Comparison of ENCODE assay signal across 30 cellular contexts in the genomic region with DNA sequence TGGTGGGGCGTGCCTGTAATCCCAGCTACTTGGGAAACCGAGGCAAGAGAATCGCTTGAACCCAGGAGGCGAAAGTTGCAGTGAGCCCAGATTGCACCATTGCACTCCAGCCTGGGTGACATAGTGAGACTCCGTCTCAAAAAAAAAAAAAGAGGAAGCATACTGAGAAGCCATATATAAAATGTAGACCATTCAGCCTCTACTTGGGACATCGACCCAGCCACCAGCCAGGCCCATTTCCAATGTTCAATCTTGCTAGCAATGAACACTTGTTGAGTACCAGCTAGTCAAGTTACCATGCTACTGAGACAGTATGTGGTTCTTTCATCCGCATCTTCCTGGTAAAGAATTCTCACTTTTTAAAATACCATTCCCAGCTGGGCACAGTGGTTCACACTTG.
"Had no signal": no experiment of that assay in that cellular context is flagged by ENCODE, and none has a peak within 500 bp of the region (broad histone marks: within the 10 kb centered on the region; RNA-seq: fewer than 3 reads in every experiment).

No MANE protein-coding gene starts in this region.

- H3K4me1 Mint-ChIP-seq: activated CD4-positive, alpha-beta memory T cell treated with anti-CD3 and anti-CD28 coated beads, Interleukin-2, amount 10 ng/mL, durations not matched to agents 7 days and 5 days; activated CD4-positive, alpha-beta T cell treated with anti-CD3 and anti-CD28 coated beads, Interleukin-2, amount 10 ng/mL, durations not matched to agents 24 days and 14 days; activated naive CD4-positive, alpha-beta T cell treated with anti-CD3 and anti-CD28 coated beads, Interleukin-2, amount 10 ng/mL, durations not matched to agents 7 days and 5 days; activated naive CD8-positive, alpha-beta T cell treated with anti-CD3 and anti-CD28 coated beads, Interleukin-2, amount 10 ng/mL, durations not matched to agents 7 days and 5 days; immature natural killer cell; memory B cell; naive thymus-derived CD4-positive, alpha-beta T cell had no signal

- H3K36me3 ChIP-seq: brain microvascular endothelial cell, heart left ventricle, right atrium auricular region, suprapubic skin, tibial artery, upper lobe of right lung had no signal

- H2AFZ ChIP-seq: parathyroid adenoma had no signal

- H3K27me3 ChIP-seq: brain microvascular endothelial cell, heart left ventricle, right atrium auricular region, suprapubic skin, tibial artery, upper lobe of right lung had no signal

- H3K9me3 Mint-ChIP-seq: activated CD4-positive, alpha-beta memory T cell treated with anti-CD3 and anti-CD28 coated beads, Interleukin-2, amount 10 ng/mL, durations not matched to agents 7 days and 5 days; activated CD4-positive, alpha-beta T cell treated with anti-CD3 and anti-CD28 coated beads, Interleukin-2, amount 10 ng/mL, durations not matched to agents 24 days and 14 days; activated naive CD4-positive, alpha-beta T cell treated with anti-CD3 and anti-CD28 coated beads, Interleukin-2, amount 10 ng/mL, durations not matched to agents 7 days and 5 days; activated T-cell treated with anti-CD3 and anti-CD28 coated beads, Interleukin-2, amount 50 U/mL, for 24 hours had no signal

- H3K4me3 Mint-ChIP-seq: activated CD4-positive, alpha-beta memory T cell treated with anti-CD3 and anti-CD28 coated beads, Interleukin-2, amount 10 ng/mL, durations not matched to agents 7 days and 5 days; activated CD4-positive, alpha-beta T cell treated with anti-CD3 and anti-CD28 coated beads, Interleukin-2, amount 10 ng/mL, durations not matched to agents 24 days and 14 days; activated naive CD4-positive, alpha-beta T cell treated with anti-CD3 and anti-CD28 coated beads, Interleukin-2, amount 10 ng/mL, durations not matched to agents 7 days and 5 days; activated naive CD8-positive, alpha-beta T cell treated with anti-CD3 and anti-CD28 coated beads, Interleukin-2, amount 10 ng/mL, durations not matched to agents 7 days and 5 days; activated T-cell treated with anti-CD3 and anti-CD28 coated beads, Interleukin-2, amount 50 U/mL, for 24 hours; effector memory CD8-positive, alpha-beta T cell; immature natural killer cell; memory B cell; naive thymus-derived CD4-positive, alpha-beta T cell had no signal

- H3K9ac ChIP-seq: parathyroid adenoma had no signal

- H3K27ac Mint-ChIP-seq: activated CD4-positive, alpha-beta memory T cell treated with anti-CD3 and anti-CD28 coated beads, Interleukin-2, amount 10 ng/mL, durations not matched to agents 7 days and 5 days; activated CD4-positive, alpha-beta T cell treated with anti-CD3 and anti-CD28 coated beads, Interleukin-2, amount 10 ng/mL, durations not matched to agents 24 days and 14 days; activated naive CD4-positive, alpha-beta T cell treated with anti-CD3 and anti-CD28 coated beads, Interleukin-2, amount 10 ng/mL, durations not matched to agents 7 days and 5 days; activated naive CD8-positive, alpha-beta T cell treated with anti-CD3 and anti-CD28 coated beads, Interleukin-2, amount 10 ng/mL, durations not matched to agents 7 days and 5 days; activated T-cell treated with anti-CD3 and anti-CD28 coated beads, Interleukin-2, amount 50 U/mL, for 24 hours; effector memory CD8-positive, alpha-beta T cell; immature natural killer cell; memory B cell; naive thymus-derived CD4-positive, alpha-beta T cell had no signal

- H3K79me2 ChIP-seq: parathyroid adenoma had no signal

- H3K9me3 ChIP-seq: heart left ventricle, psoas muscle, right atrium auricular region, suprapubic skin, tibial artery, upper lobe of right lung had no signal

- H3K4me1 ChIP-seq: heart left ventricle, parathyroid adenoma, psoas muscle, right atrium auricular region, suprapubic skin, upper lobe of right lung had no signal

- H3K27me3 Mint-ChIP-seq: activated CD4-positive, alpha-beta memory T cell treated with anti-CD3 and anti-CD28 coated beads, Interleukin-2, amount 10 ng/mL, durations not matched to agents 7 days and 5 days; activated CD4-positive, alpha-beta T cell treated with anti-CD3 and anti-CD28 coated beads, Interleukin-2, amount 10 ng/mL, durations not matched to agents 24 days and 14 days; activated naive CD8-positive, alpha-beta T cell treated with anti-CD3 and anti-CD28 coated beads, Interleukin-2, amount 10 ng/mL, durations not matched to agents 7 days and 5 days; activated T-cell treated with anti-CD3 and anti-CD28 coated beads, Interleukin-2, amount 50 U/mL, for 24 hours had no signal

- H3K4me3 ChIP-seq: heart left ventricle, psoas muscle, right atrium auricular region, smooth muscle cell, suprapubic skin, tibial artery, upper lobe of right lung had no signal

- H3K4me2 ChIP-seq: smooth muscle cell had no signal

- DNase-seq: activated CD4-positive, alpha-beta memory T cell treated with anti-CD3 and anti-CD28 coated beads, Interleukin-2, amount 10 ng/mL, durations not matched to agents 7 days and 5 days; activated CD4-positive, alpha-beta T cell treated with anti-CD3 and anti-CD28 coated beads, Interleukin-2, amount 10 ng/mL, durations not matched to agents 24 days and 14 days; activated CD4-positive, CD25-positive, alpha-beta regulatory T cell treated with anti-CD3 and anti-CD28 coated beads, Interleukin-2, amount 50 U/mL, for 72 hours; activated CD8-positive, alpha-beta memory T cell treated with anti-CD3 and anti-CD28 coated beads, Interleukin-2, amount 50 U/mL, for 48 hours; activated gamma-delta T cell; activated naive CD4-positive, alpha-beta T cell treated with anti-CD3 and anti-CD28 coated beads, Interleukin-2, amount 10 ng/mL, durations not matched to agents 7 days and 5 days; activated naive CD8-positive, alpha-beta T cell treated with anti-CD3 and anti-CD28 coated beads, Interleukin-2, amount 10 ng/mL, durations not matched to agents 7 days and 5 days; activated T-cell treated with anti-CD3 and anti-CD28 coated beads, Interleukin-2, amount 50 U/mL, for 24 hours; amniotic stem cell; brain microvascular endothelial cell; caudate nucleus; cortex of kidney; effector memory CD8-positive, alpha-beta T cell; heart left ventricle; hypothalamus; immature natural killer cell; midbrain; naive thymus-derived CD4-positive, alpha-beta T cell; occipital lobe; psoas muscle; stimulated activated CD4-positive, alpha-beta T cell treated with anti-CD3 and anti-CD28 coated beads, Interleukin-2, amount 100 ng/mL, for 24 hours; stimulated activated naive CD4-positive, alpha-beta T cell; T-helper 9 cell; tibial artery; upper lobe of right lung had no signal

- H3K27ac ChIP-seq: brain microvascular endothelial cell, heart left ventricle, parathyroid adenoma, psoas muscle, right atrium auricular region, suprapubic skin, tibial artery, upper lobe of right lung had no signal

- H3K36me3 Mint-ChIP-seq: activated naive CD4-positive, alpha-beta T cell treated with anti-CD3 and anti-CD28 coated beads, Interleukin-2, amount 10 ng/mL, durations not matched to agents 7 days and 5 days; immature natural killer cell; memory B cell; naive thymus-derived CD4-positive, alpha-beta T cell had no signal
